8 cellular contexts compared by ENCODE assay signal in genomic region chr2:218168635-218169462, GRCh38. TPM values are rescaled to one million over a fixed set of nuclear protein-coding genes. Genes with fewer than 3 reads are reported as not detected.
DNase-seq lines count a peak whose midpoint lies in the region; ATAC-seq, FAIRE-seq and TF ChIP-seq lines count a peak whose summit lies in the region.

No MANE protein-coding gene starts in this region.

- H3K4me1 Mint-ChIP-seq in stimulated activated naive B cell treated with anti-CD40 and anti-IgM and Interleukin-4, amounts not matched to agents 10 μg/mL and 1 μg/mL and 100 μg/mL, for 72 hours: peaks cover 15 to 19% of the 10 kb centered on the region in 2 donors

- no peak overlapping the region for H3K27ac Mint-ChIP-seq in stimulated activated naive B cell treated with anti-CD40 and anti-IgM and Interleukin-4, amounts not matched to agents 10 μg/mL and 1 μg/mL and 100 μg/mL, for 72 hours

- no peak for TF ChIP-seq POLR2A in GM12892 (IDR thresholded peaks at IDR 0.05; ENCODE audit: low read depth, low read length)

- H3K27me3 Mint-ChIP-seq in stimulated activated naive B cell treated with anti-CD40 and anti-IgM and Interleukin-4, amounts not matched to agents 10 μg/mL and 1 μg/mL and 100 μg/mL, for 72 hours: peaks cover 21 to 33% of the 10 kb centered on the region in 2 donors

- H3K4me3 ChIP-seq in AG04449 (ENCODE audit: low read depth, low read length) (no peak overlapping the region), choroid plexus epithelial cell (ENCODE audit: low read depth, low read length) (no peak overlapping the region), mucosa of descending colon (no peak overlapping the region)

- H3K9me3 Mint-ChIP-seq in stimulated activated naive B cell treated with anti-CD40 and anti-IgM and Interleukin-4, amounts not matched to agents 10 μg/mL and 1 μg/mL and 100 μg/mL, for 72 hours: peaks cover 0 to 1% of the 10 kb centered on the region in 2 donors

- DNase-seq in AG04449 (ENCODE audit: low read depth, low spot score) (no peak), GM12892 (ENCODE audit: insufficient read length) (peak; percentile 37), NCI-H1092 (lab: John Stamatoyannopoulos, UW) (peak; percentile 47), choroid plexus epithelial cell (ENCODE audit: low read depth) (peak; percentile 52), mucosa of descending colon (peak in 2 of 3 donors; percentile 40 to 84)
- DNase-seq in stimulated activated naive B cell treated with anti-CD40 and anti-IgM and Interleukin-4, amounts not matched to agents 10 μg/mL and 1 μg/mL and 100 μg/mL, for 72 hours: peak; percentile 40

- H3K36me3 ChIP-seq in mucosa of descending colon (ENCODE audit: low read depth): no peaks in the 10 kb centered on the region

- no peaks in the 10 kb centered on the region for H3K9me3 ChIP-seq in mucosa of descending colon

- FAIRE-seq in GM12892 (lab: Jason Lieb, UNC): peak; percentile 61

- CTCF ChIA-PET in AG04449 (lab: Yijun Ruan, JAX): interaction anchor here (0.7 to 2.2 kb wide), 12 partner anchors 9 to 104 kb away, joined by 3 to 7 read pairs (median 4); no protein-coding TSS in a partner anchor

- H3K36me3 Mint-ChIP-seq in stimulated activated naive B cell treated with anti-CD40 and anti-IgM and Interleukin-4, amounts not matched to agents 10 μg/mL and 1 μg/mL and 100 μg/mL, for 72 hours: no peaks in the 10 kb centered on the region

- intact Hi-C loops in mucosa of descending colon (cut with DNase I, micrococcal nuclease): no loop called here

- H3K4me1 ChIP-seq in mucosa of descending colon (ENCODE audit: low read depth): no peaks in the 10 kb centered on the region

- no peak overlapping the region for H3K4me3 Mint-ChIP-seq in stimulated activated naive B cell treated with anti-CD40 and anti-IgM and Interleukin-4, amounts not matched to agents 10 μg/mL and 1 μg/mL and 100 μg/mL, for 72 hours

- peak; percentile 49 to 63 for ATAC-seq in activated CD4-positive, CD25-positive, alpha-beta regulatory T cell treated with anti-CD3 and anti-CD28 coated beads, Interleukin-2, amount 50 U/mL, for 24 hours
- peak; percentile 54 for ATAC-seq in mucosa of descending colon
- ATAC-seq in stimulated activated naive B cell treated with anti-CD40 and anti-IgM and Interleukin-4, amounts not matched to agents 10 μg/mL and 1 μg/mL and 100 μg/mL, for 72 hours (replicated peaks): peak; percentile 89 to 90
- no peak for ATAC-seq in HG02870 (IDR thresholded peaks at IDR 0.05; ENCODE audit: unreplicated experiment)

- POLR2A ChIA-PET in AG04449 (lab: Yijun Ruan, JAX): no interaction called here

- TF ChIP-seq CTCF in AG04449 (IDR thresholded peaks at IDR 0.05; ENCODE audit: insufficient read depth, low read length, missing control alignments): peak; percentile 54
- TF ChIP-seq CTCF in choroid plexus epithelial cell (conservative IDR thresholded peaks at IDR 0.05; ENCODE audit: low read depth, low read length): peak; percentile 84
- peak; percentile 32 for TF ChIP-seq CTCF in mucosa of descending colon (IDR thresholded peaks at IDR 0.05)

RNA-seq across cellular contexts. Expression of gene CXCR1, which starts 2.1 kb away (rescaled TPM):
- polyA plus RNA-seq in GM12892 (2012; ENCODE audit: missing spikeins): not detected
- under 1 TPM in 2 of 3 donors, not detected in 1; 0.13 to 0.27 TPM for total RNA-seq in mucosa of descending colon

RNA-seq across cellular contexts. Expression of gene CXCR2, which starts 43.0 kb away (rescaled TPM):
- polyA plus RNA-seq in GM12892 (2012; ENCODE audit: missing spikeins): 0.19 TPM
- total RNA-seq in mucosa of descending colon: 1 to 10 TPM in 1 of 3 donors, under 1 TPM in 1, not detected in 1; 0.35 to 1.1 TPM

RNA-seq across cellular contexts. Expression of gene ARPC2, which starts 48.1 kb away (rescaled TPM):
- polyA plus RNA-seq in GM12892 (2012; ENCODE audit: missing spikeins): 520 TPM
- 100 to 1,000 TPM; 262 to 322 (median 313) TPM for total RNA-seq in mucosa of descending colon

Comparison
In these comparisons a context has a peak if more than half of its experiments do, and no peak if none do; other contexts are left out.
1. CTCF ChIP-seq: peak in every context shown above with its lines; median percentile 84 in choroid plexus epithelial cell; 54 in AG04449; 32 in mucosa of descending colon.